8 cellular contexts compared by ENCODE assay signal in genomic region chr19:2540646-2541454, GRCh38.
DNase-seq lines count a peak whose midpoint lies in the region; ATAC-seq and TF ChIP-seq lines count a peak whose summit lies in the region.

No MANE protein-coding gene starts in this region.

- DNase-seq in AG08395 (ENCODE audit: low spot score) (peak; percentile 95), Peyer's patch (peak; percentile 40 to 90 (median 81)), fibroblast of gingiva (ENCODE audit: low read depth) (peak; percentile 98), NAMALWA (ENCODE audit: low spot score) (no peak), SKM-1 (lab: John Stamatoyannopoulos, UW; ENCODE audit: unreplicated experiment) (no peak), superior temporal gyrus (ENCODE audit: extremely low spot score) (no peak)

- H3K9me3 Mint-ChIP-seq in nephron: no peaks in the 10 kb centered on the region

- H3K36me3 ChIP-seq in Peyer's patch: no peaks in the 10 kb centered on the region

- H3K27ac ChIP-seq in Peyer's patch: peak overlapping the region; percentile 53 to 92 (median 80)

- no peaks in the 10 kb centered on the region for H3K9me3 ChIP-seq in Peyer's patch

- peak overlapping the region; percentile 17 to 43 (median 32) for H3K4me3 Mint-ChIP-seq in nephron

- no peak overlapping the region for H3K4me3 ChIP-seq in Peyer's patch

- no peaks in the 10 kb centered on the region for H3K36me3 Mint-ChIP-seq in nephron (ENCODE audit: low read depth)

- peak in 3 of 6 experiments; percentile 44 to 49 (median 49) for TF ChIP-seq CTCF in Peyer's patch (IDR thresholded peaks at IDR 0.05)
- peak in 2 of 3 experiments; percentile 16 to 30 for TF ChIP-seq CTCF in nephron (IDR thresholded peaks at IDR 0.05; ENCODE audit: unreplicated experiment in 3 of 3)

- peaks cover 25% of the 10 kb centered on the region for H3K4me1 Mint-ChIP-seq in nephron

- TF ChIP-seq POLR2A in Peyer's patch (IDR thresholded peaks at IDR 0.05): no peak

- H3K27ac Mint-ChIP-seq in nephron: peak overlapping the region; percentile 88 to 99 (median 93)

- peaks cover 0 to 48% (median 14%) of the 10 kb centered on the region in 4 donors for H3K4me1 ChIP-seq in Peyer's patch

- peaks cover 7% of the 10 kb centered on the region for H3K27me3 Mint-ChIP-seq in nephron (ENCODE audit: low read depth)

- H3K27me3 ChIP-seq in Peyer's patch: no peaks in the 10 kb centered on the region

- no peak for ATAC-seq in GM21360 (IDR thresholded peaks at IDR 0.05; ENCODE audit: unreplicated experiment)

Comparison
In these comparisons a context has a peak if more than half of its experiments do, and no peak if none do; other contexts are left out.
1. DNase-seq: peak in AG08395 (single experiment), Peyer's patch (3 of 3) and fibroblast of gingiva (single experiment); none in NAMALWA (single experiment), SKM-1 (single experiment) and superior temporal gyrus (single experiment).